In genomic region chr1:165423181-165423580, GRCh38 we compare ENCODE assay signal across 25 cellular contexts. TPM values are rescaled to one million over a fixed set of nuclear protein-coding genes. Genes with fewer than 3 reads are reported as not detected.
"Had no signal": no experiment of that assay in that cellular context is flagged by ENCODE, and none has a peak within 500 bp of the region (broad histone marks: within the 10 kb centered on the region; RNA-seq: fewer than 3 reads in every experiment).

No MANE protein-coding gene starts in this region.

- H3K27ac ChIP-seq: dorsolateral prefrontal cortex, pancreas, thoracic aorta, upper lobe of right lung had no signal

- FAIRE-seq: pancreas had no signal

- H3K4me1 ChIP-seq: pancreas, uterus had no signal

- DNase-seq: cortex of kidney; dorsolateral prefrontal cortex; effector CD4-positive, alpha-beta T cell; heart right ventricle; hippocampal formation; islet precursor cell; kidney glomerular epithelial cell; left colon; natural killer cell; occipital lobe; pancreas; right cardiac atrium; sigmoid colon; stimulated activated CD4-positive, alpha-beta T cell treated with anti-CD3 and anti-CD28 coated beads, Interleukin-2, amount 100 ng/mL, for 24 hours; stimulated activated CD4-positive, alpha-beta T cell treated with anti-CD3 and anti-CD28 coated beads, Interleukin-4, amount 100 ng/mL, for 24 hours; stimulated activated naive CD4-positive, alpha-beta T cell treated with Interleukin-2 at 50 U/mL for 16 hours; stomach; upper lobe of right lung; uterus had no signal

- H3K27me3 ChIP-seq: dorsolateral prefrontal cortex, gastroesophageal sphincter, heart right ventricle, pancreas, sigmoid colon, stomach, tibial nerve, upper lobe of right lung, uterus had no signal

- H3K4me3 ChIP-seq: dorsolateral prefrontal cortex, gastroesophageal sphincter, lung, pancreas, sigmoid colon, stomach, thoracic aorta, tibial nerve, upper lobe of right lung, uterus had no signal

- H3K9me3 ChIP-seq: gastroesophageal sphincter, heart right ventricle, pancreas, sigmoid colon, stomach, thoracic aorta, tibial nerve, upper lobe of right lung, uterus had no signal

- H3K36me3 ChIP-seq: gastroesophageal sphincter, pancreas, sigmoid colon, stomach, thoracic aorta, tibial nerve, upper lobe of right lung, uterus had no signal

RNA-seq across cellular contexts. Expression of gene RXRG, which starts 21.7 kb away (rescaled TPM):
- total RNA-seq: fibroblast of villous mesenchyme, mononuclear cell, natural killer cell had no signal
